In genomic region chr7:158413962-158414961, GRCh38 we compare ENCODE assay signal across 15 cellular contexts.
DNase-seq lines count a peak whose midpoint lies in the region; ATAC-seq, FAIRE-seq and TF ChIP-seq lines count a peak whose summit lies in the region.
"Had no signal": no experiment of that assay in that cellular context is flagged by ENCODE, and none has a peak within 500 bp of the region (broad histone marks: within the 10 kb centered on the region; RNA-seq: fewer than 3 reads in every experiment).

No MANE protein-coding gene starts in this region.

- TF ChIP-seq POLR2A in GM18505 (IDR thresholded peaks at IDR 0.05; ENCODE audit: borderline replicate concordance, extremely low read depth, insufficient read depth, insufficient read length) = no peak

- ATAC-seq in GM21526 (IDR thresholded peaks at IDR 0.05; ENCODE audit: low FRiP score, unreplicated experiment) (no peak), GM18505 (IDR thresholded peaks at IDR 0.05; ENCODE audit: unreplicated experiment) (no peak), HG02884 (IDR thresholded peaks at IDR 0.05; ENCODE audit: unreplicated experiment) (no peak)
- ATAC-seq: esophagus mucosa, upper lobe of right lung had no signal

- H3K4me3 Mint-ChIP-seq in neural crest cell = peak overlapping the region; percentile 44

- H3K36me3 Mint-ChIP-seq in neural crest cell (ENCODE audit: low read depth) = no peaks in the 10 kb centered on the region

- no peak overlapping the region for H3K4me3 ChIP-seq in bronchial epithelial cell (ENCODE audit: low read depth, low read length)
- H3K4me3 ChIP-seq: upper lobe of right lung had no signal

- no peak for TF ChIP-seq CTCF in bronchial epithelial cell (IDR thresholded peaks at IDR 0.05; ENCODE audit: insufficient read depth, low read length, severe bottlenecking)
- no peak for TF ChIP-seq CTCF in neural crest cell (conservative IDR thresholded peaks at IDR 0.05)

- DNase-seq in ELF-1 (ENCODE audit: low read depth, low spot score) (peak; percentile 46), NCI-H2107 treated with DMSO at 0.1 percent for 48 hours (lab: John Stamatoyannopoulos, UW; ENCODE audit: unreplicated experiment) (peak; percentile 91), bronchial epithelial cell (ENCODE audit: low read depth) (peak; percentile 81), neural crest cell (ENCODE audit: low read depth, low spot score) (peak; percentile 27), NCI-H1930 (lab: John Stamatoyannopoulos, UW) (no peak)
- DNase-seq: activated CD4-positive, CD25-positive, alpha-beta regulatory T cell treated with anti-CD3 and anti-CD28 coated beads, Interleukin-2, amount 50 U/mL, for 72 hours; Calu3 had no signal

- FAIRE-seq in bronchial epithelial cell (lab: Jason Lieb, UNC) = no peak
- FAIRE-seq: keratinocyte, RCC 7860 had no signal

- H3K9me3 Mint-ChIP-seq in neural crest cell = peaks cover 8% of the 10 kb centered on the region

- H3K36me3 ChIP-seq in bronchial epithelial cell (ENCODE audit: control insufficient read depth, insufficient read depth, low read length) = no peaks in the 10 kb centered on the region
- H3K36me3 ChIP-seq: upper lobe of right lung had no signal

- no peaks in the 10 kb centered on the region for H3K27me3 ChIP-seq in bronchial epithelial cell (ENCODE audit: control insufficient read depth, insufficient read depth, low read length)
- H3K27me3 ChIP-seq: upper lobe of right lung had no signal

- no peaks in the 10 kb centered on the region for H3K27me3 Mint-ChIP-seq in neural crest cell (ENCODE audit: low read depth)
- H3K27me3 Mint-ChIP-seq: progenitor cell of endocrine pancreas had no signal

- peaks cover 14% of the 10 kb centered on the region for H3K4me1 Mint-ChIP-seq in neural crest cell

- H3K27ac Mint-ChIP-seq in neural crest cell (ENCODE audit: unreplicated experiment) = peak overlapping the region; percentile 72
- H3K27ac Mint-ChIP-seq: progenitor cell of endocrine pancreas had no signal

Comparison
In these comparisons a context has a peak if more than half of its experiments do, and no peak if none do; other contexts are left out.
1. DNase-seq: peak in ELF-1 (single experiment), NCI-H2107 treated with DMSO at 0.1 percent for 48 hours (single experiment), bronchial epithelial cell (single experiment) and neural crest cell (single experiment); none in NCI-H1930 (0 of 2).